Comparison of ENCODE assay signal across 20 cellular contexts in genomic region chr5:172554562-172554961, GRCh38.
"Had no signal": no experiment of that assay in that cellular context is flagged by ENCODE, and none has a peak within 500 bp of the region (broad histone marks: within the 10 kb centered on the region; RNA-seq: fewer than 3 reads in every experiment).

No MANE protein-coding gene starts in this region.

- ATAC-seq: activated CD8-positive, alpha-beta memory T cell treated with anti-CD3 and anti-CD28 coated beads, Interleukin-2, amount 10 ng/mL, durations not matched to agents 7 days and 5 days; body of pancreas; left lobe of liver; pancreas had no signal

- H3K4me1 ChIP-seq: body of pancreas, colonic mucosa, pancreas had no signal

- H3K4me3 ChIP-seq: body of pancreas, colonic mucosa, pancreas, SK-N-MC, tibial nerve had no signal

- DNase-seq: activated B cell treated with CpG ODN at 0.5 μM for 24 hours; activated CD4-positive, alpha-beta memory T cell treated with anti-CD3 and anti-CD28 coated beads, Interleukin-2, amount 10 ng/mL, durations not matched to agents 7 days and 5 days; activated CD4-positive, alpha-beta T cell treated with anti-CD3 and anti-CD28 coated beads for 48 hours; activated CD8-positive, alpha-beta memory T cell treated with anti-CD3 and anti-CD28 coated beads, Interleukin-2, amount 10 ng/mL, durations not matched to agents 7 days and 5 days; activated naive CD8-positive, alpha-beta T cell treated with anti-CD3 and anti-CD28 coated beads, Interleukin-2, amount 10 ng/mL, durations not matched to agents 7 days and 5 days; body of pancreas; central memory CD4-positive, alpha-beta T cell; colonic mucosa; endodermal cell; foreskin melanocyte; hypothalamus; mammary epithelial cell; naive B cell; stimulated activated CD4-positive, alpha-beta T cell treated with anti-CD3 and anti-CD28 coated beads, Interleukin-2, amount 100 ng/mL, for 24 hours; stimulated activated naive CD4-positive, alpha-beta T cell treated with Interleukin-2 at 50 U/mL for 16 hours had no signal

- H3K9me3 ChIP-seq: body of pancreas, colonic mucosa, pancreas, tibial nerve had no signal

- H3K27ac ChIP-seq: body of pancreas, epithelial cell of prostate, pancreas, SK-N-MC, tibial nerve had no signal

- H3K36me3 ChIP-seq: colonic mucosa, pancreas, tibial nerve had no signal

- H3K27me3 ChIP-seq: body of pancreas, colonic mucosa, pancreas, tibial nerve had no signal
